Comparison of ENCODE assay signal across 8 cellular contexts in genomic region chr12:8697120-8697475, GRCh38. TPM values are rescaled to one million over a fixed set of nuclear protein-coding genes. Genes with fewer than 3 reads are reported as not detected.
A peak's percentile ranks its signal among the peaks of the same experiment; 100 is the strongest.
DNase-seq lines count a peak whose midpoint lies in the region; ATAC-seq and TF ChIP-seq lines count a peak whose summit lies in the region.

No MANE protein-coding gene starts in this region.

- H4K20me1 ChIP-seq in DND-41 (ENCODE audit: insufficient read depth, low read length) (peaks cover 15% of the 10 kb centered on the region; the same call in 1 of the 2 replicates), osteoblast (ENCODE audit: insufficient read depth, low read length) (peaks cover 9% of the 10 kb centered on the region)

- H3K4me1 ChIP-seq in DND-41 (ENCODE audit: insufficient read depth, low read length) (peaks cover 31% of the 10 kb centered on the region), gastroesophageal sphincter (peaks cover 5 to 56% (median 10%) of the 10 kb centered on the region in 3 donors), osteoblast (ENCODE audit: insufficient read depth, low read length) (peaks cover 18% of the 10 kb centered on the region)

- peak overlapping the region; percentile 95 for H2AFZ ChIP-seq in DND-41 (ENCODE audit: low read depth, low read length)
- H2AFZ ChIP-seq in osteoblast (ENCODE audit: low read length): peak overlapping the region; percentile 90

- H3K4me3 ChIP-seq in DND-41 (ENCODE audit: low read depth in 1 of 2, low read length in 2 of 2) (peak overlapping the region; percentile 63 to 90), gastroesophageal sphincter (peak overlapping the region; percentile 61 to 99), osteoblast (ENCODE audit: insufficient read depth, low read length) (peak overlapping the region; percentile 92)

- TF ChIP-seq POLR2A in gastroesophageal sphincter (IDR thresholded peaks at IDR 0.05): no peak

- CTCF ChIA-PET in activated CD4-positive, alpha-beta memory T cell treated with anti-CD3 and anti-CD28 coated beads, Interleukin-2, amount 10 ng/mL, durations not matched to agents 7 days and 5 days (lab: Charles Lee): no interaction called here

- DNase-seq in DND-41: no peak
- peak; percentile 54 for DNase-seq in LoVo (ENCODE audit: low spot score)
- no peak for DNase-seq in activated CD4-positive, alpha-beta memory T cell treated with anti-CD3 and anti-CD28 coated beads, Interleukin-2, amount 10 ng/mL, durations not matched to agents 7 days and 5 days
- no peak for DNase-seq in osteoblast (ENCODE audit: insufficient read length, low spot score, missing footprints)
- no peak for DNase-seq in stimulated activated CD4-positive, alpha-beta T cell treated with anti-CD3 and anti-CD28 coated beads, Interleukin-4, amount 100 ng/mL, for 1 hour

- H3K36me3 ChIP-seq in DND-41 (ENCODE audit: insufficient read depth, low read length) (peaks cover 9% of the 10 kb centered on the region), gastroesophageal sphincter (no peaks in the 10 kb centered on the region), osteoblast (ENCODE audit: insufficient read depth, low read length) (peaks cover 5% of the 10 kb centered on the region)

- H3K36me3 Mint-ChIP-seq in activated CD4-positive, alpha-beta memory T cell treated with anti-CD3 and anti-CD28 coated beads, Interleukin-2, amount 10 ng/mL, durations not matched to agents 7 days and 5 days (ENCODE audit: low read depth): no peaks in the 10 kb centered on the region

- H3K27me3 ChIP-seq in DND-41 (ENCODE audit: insufficient read depth, low read length, poor library complexity): peaks cover 7% of the 10 kb centered on the region
- no peaks in the 10 kb centered on the region for H3K27me3 ChIP-seq in gastroesophageal sphincter
- H3K27me3 ChIP-seq in osteoblast (ENCODE audit: insufficient read depth, low read length): no peaks in the 10 kb centered on the region

- H3K27ac ChIP-seq in DND-41 (ENCODE audit: low read length): peak overlapping the region; percentile 83
- H3K27ac ChIP-seq in gastroesophageal sphincter: peak overlapping the region; percentile 81 to 100 (median 98)
- peak overlapping the region; percentile 39 for H3K27ac ChIP-seq in osteoblast (ENCODE audit: low read depth, low read length)

- H3K9me3 ChIP-seq in DND-41 (ENCODE audit: insufficient read depth, low read length, severe bottlenecking) (no peaks in the 10 kb centered on the region), gastroesophageal sphincter (no peaks in the 10 kb centered on the region), osteoblast (ENCODE audit: low read depth, low read length) (no peaks in the 10 kb centered on the region)

- H3K9ac ChIP-seq in DND-41 (ENCODE audit: low read depth, low read length): peak overlapping the region; percentile 97

- no peak overlapping the region for H3K27ac Mint-ChIP-seq in activated CD4-positive, alpha-beta memory T cell treated with anti-CD3 and anti-CD28 coated beads, Interleukin-2, amount 10 ng/mL, durations not matched to agents 7 days and 5 days

- POLR2A ChIA-PET in activated CD4-positive, alpha-beta memory T cell treated with anti-CD3 and anti-CD28 coated beads, Interleukin-2, amount 10 ng/mL, durations not matched to agents 7 days and 5 days (lab: Charles Lee): interaction anchor here (0.9 to 2.1 kb wide), 2 partner anchors 10 to 49 kb away, joined by 3 to 5 read pairs; no protein-coding TSS in a partner anchor

- H3K4me2 ChIP-seq in DND-41 (ENCODE audit: insufficient read depth, low read length): peak overlapping the region; percentile 88
- H3K4me2 ChIP-seq in osteoblast (ENCODE audit: insufficient read depth, low read length): peak overlapping the region; percentile 93

- H3K79me2 ChIP-seq in DND-41 (ENCODE audit: insufficient read depth, low read length) (peaks cover 42% of the 10 kb centered on the region), osteoblast (ENCODE audit: insufficient read depth, low read length) (peaks cover 33% of the 10 kb centered on the region)

- 0% methylated on average over 4 to 7 of the region's 21 CpGs for WGBS in gastroesophageal sphincter (ENCODE audit: low coverage in 1 of 2), 2 donors

- TF ChIP-seq EP300 in gastroesophageal sphincter (IDR thresholded peaks at IDR 0.05): no peak

- peak overlapping the region; percentile 86 for H3K4me3 Mint-ChIP-seq in activated CD4-positive, alpha-beta memory T cell treated with anti-CD3 and anti-CD28 coated beads, Interleukin-2, amount 10 ng/mL, durations not matched to agents 7 days and 5 days

- peaks cover 40% of the 10 kb centered on the region for H3K27me3 Mint-ChIP-seq in activated CD4-positive, alpha-beta memory T cell treated with anti-CD3 and anti-CD28 coated beads, Interleukin-2, amount 10 ng/mL, durations not matched to agents 7 days and 5 days

- no peaks in the 10 kb centered on the region for H3K9me3 Mint-ChIP-seq in activated CD4-positive, alpha-beta memory T cell treated with anti-CD3 and anti-CD28 coated beads, Interleukin-2, amount 10 ng/mL, durations not matched to agents 7 days and 5 days

- ATAC-seq in DND-41 (ENCODE audit: insufficient read depth, low read depth) (no peak; the same call in 1 of the 3 replicates), GM21576 (IDR thresholded peaks at IDR 0.05; ENCODE audit: unreplicated experiment) (peak; percentile 21), gastroesophageal sphincter (peak; percentile 8), GM18858 (IDR thresholded peaks at IDR 0.05; ENCODE audit: unreplicated experiment) (no peak)

- TF ChIP-seq CTCF in DND-41 (IDR thresholded peaks at IDR 0.05; ENCODE audit: borderline replicate concordance, extremely low read depth, low read length, poor library complexity, severe bottlenecking) (no peak), gastroesophageal sphincter (IDR thresholded peaks at IDR 0.05) (no peak), osteoblast (IDR thresholded peaks at IDR 0.05; ENCODE audit: extremely low read depth, low read depth, low read length) (no peak)

- peaks cover 14% of the 10 kb centered on the region for H3K4me1 Mint-ChIP-seq in activated CD4-positive, alpha-beta memory T cell treated with anti-CD3 and anti-CD28 coated beads, Interleukin-2, amount 10 ng/mL, durations not matched to agents 7 days and 5 days

RNA-seq across cellular contexts. Expression of gene RIMKLB, which starts 0.7 kb away (rescaled TPM):
- total RNA-seq in activated CD4-positive, alpha-beta memory T cell treated with anti-CD3 and anti-CD28 coated beads, Interleukin-2, amount 10 ng/mL, durations not matched to agents 7 days and 5 days: 1 to 10 TPM; 1.3 to 1.6 TPM
- total RNA-seq in gastroesophageal sphincter (10 to 100 TPM; 36.5 to 49.7 (median 43.5) TPM), osteoblast (29.8 and 35.5 TPM in 2 replicates)

RNA-seq across cellular contexts. Expression of gene MFAP5, which starts 34.5 kb away (rescaled TPM):
- total RNA-seq in activated CD4-positive, alpha-beta memory T cell treated with anti-CD3 and anti-CD28 coated beads, Interleukin-2, amount 10 ng/mL, durations not matched to agents 7 days and 5 days: not detected
- total RNA-seq in gastroesophageal sphincter (100 to 1,000 TPM in 3 of 4 donors, 10 to 100 TPM in 1; 49.3 to 205 (median 137) TPM), osteoblast (57.9 and 88.4 TPM in 2 replicates)

Comparison
In these comparisons a context has a peak if more than half of its experiments do, and no peak if none do; other contexts are left out.
1. ATAC-seq: peak in GM21576 (single experiment) and gastroesophageal sphincter (single experiment); none in DND-41 (single experiment) and GM18858 (single experiment).
2. H3K27ac ChIP-seq: peak in every context shown above with its lines; median percentile 98 in gastroesophageal sphincter; 83 in DND-41; 39 in osteoblast.
3. RNA of gene RIMKLB, which starts 0.7 kb away (total RNA-seq): 36.5 to 49.7 TPM in gastroesophageal sphincter and 29.8 to 35.5 TPM in osteoblast; 1.3 to 1.6 TPM in activated CD4-positive, alpha-beta memory T cell treated with anti-CD3 and anti-CD28 coated beads, Interleukin-2, amount 10 ng/mL, durations not matched to agents 7 days and 5 days; every median in the first group is over 10 times any median in the second.
4. RNA of gene MFAP5, which starts 34.5 kb away (total RNA-seq): 49.3 to 205 TPM in gastroesophageal sphincter and 57.9 to 88.4 TPM in osteoblast; not detected in activated CD4-positive, alpha-beta memory T cell treated with anti-CD3 and anti-CD28 coated beads, Interleukin-2, amount 10 ng/mL, durations not matched to agents 7 days and 5 days; every median in the first group is over 10 times any median in the second.
5. Peak in every context shown above with its lines, with median percentiles within 50 percentile points of each other: H3K4me3 ChIP-seq.